1 cellular context compared by ENCODE assay signal in genomic region chr6:53818845-53819609, GRCh38.
TF ChIP-seq lines count a peak whose summit lies in the region.

No MANE protein-coding gene starts in this region.

TF ChIP-seq in HEK293, 187 proteins besides CTCF, POLR2A, EP300 and RAD21 (continued from another document):
- TF ChIP-seq PRDM10 (tag by site-specific recombination; IDR thresholded peaks at IDR 0.05): no peak
- TF ChIP-seq ZNF202 (tag by site-specific recombination; IDR thresholded peaks at IDR 0.05; ENCODE audit: borderline replicate concordance): no peak
- TF ChIP-seq SCRT2 (tag by site-specific recombination; IDR thresholded peaks at IDR 0.05): no peak
